In the genomic region with DNA sequence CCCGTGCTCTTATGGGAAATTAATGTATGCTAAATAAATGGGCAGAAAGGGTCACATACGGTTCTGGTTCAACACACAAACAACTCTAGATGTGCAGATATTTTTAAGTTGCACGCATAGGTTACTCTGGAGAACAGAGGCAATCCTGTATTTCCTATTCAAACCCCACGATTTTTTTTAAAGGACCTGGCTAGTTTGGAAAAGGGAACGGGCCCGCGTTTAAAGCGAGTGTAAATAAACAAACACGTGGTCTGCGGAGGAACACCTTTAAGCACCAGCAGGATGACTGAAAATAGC, we compare ENCODE assay signal across 7 cellular contexts. TPM values are rescaled to one million over a fixed set of nuclear protein-coding genes. Genes with fewer than 3 reads are reported as not detected.
DNase-seq lines count a peak whose midpoint lies in the region; ATAC-seq, FAIRE-seq and TF ChIP-seq lines count a peak whose summit lies in the region.

No MANE protein-coding gene starts in this region.

- peak overlapping the region; percentile 56 to 77 for H3K4me3 ChIP-seq in small intestine (ENCODE audit: low read depth in 1 of 2, low read length in 2 of 2)

- peak overlapping the region; percentile 89 for H3K27ac Mint-ChIP-seq in T-helper 2 cell treated with Interferon-gamma antibody and Interleukin-4, amounts not matched to agents 5 μg/mL and 100 μg/mL, for 36 hours
- H3K27ac Mint-ChIP-seq in glutamatergic neuron (ENCODE audit: unreplicated experiment) = peak overlapping the region; percentile 40

- H3K27me3 ChIP-seq in small intestine (ENCODE audit: control insufficient read depth in 2 of 2, insufficient read depth in 2 of 2, low read length in 2 of 2) = no peaks in the 10 kb centered on the region

- H3K36me3 ChIP-seq in small intestine (ENCODE audit: control insufficient read depth in 2 of 2, insufficient read depth in 2 of 2, low read length in 2 of 2) = peaks cover 3 to 10% of the 10 kb centered on the region in 2 donors

- DNase-seq in T-helper 2 cell treated with Interferon-gamma antibody and Interleukin-4, amounts not matched to agents 5 μg/mL and 100 μg/mL, for 36 hours (ENCODE audit: low spot score) = no peak
- DNase-seq in glutamatergic neuron = no peak
- peak; percentile 36 for DNase-seq in small intestine
- DNase-seq in SW480 (ENCODE audit: low spot score) = no peak
- DNase-seq in NCI-H2171 (lab: John Stamatoyannopoulos, UW) = no peak

- no peak for TF ChIP-seq CTCF in glutamatergic neuron (IDR thresholded peaks at IDR 0.05; ENCODE audit: partially characterized antibody, unreplicated experiment)

- H3K36me3 Mint-ChIP-seq in T-helper 2 cell treated with Interferon-gamma antibody and Interleukin-4, amounts not matched to agents 5 μg/mL and 100 μg/mL, for 36 hours (ENCODE audit: low read depth) = peaks cover 37% of the 10 kb centered on the region
- H3K36me3 Mint-ChIP-seq in glutamatergic neuron (ENCODE audit: unreplicated experiment) = peaks cover 5% of the 10 kb centered on the region

- H3K4me1 Mint-ChIP-seq in T-helper 2 cell treated with Interferon-gamma antibody and Interleukin-4, amounts not matched to agents 5 μg/mL and 100 μg/mL, for 36 hours (ENCODE audit: low read depth) = peaks cover 37% of the 10 kb centered on the region
- H3K4me1 Mint-ChIP-seq in glutamatergic neuron (ENCODE audit: low read depth, unreplicated experiment) = peaks cover 4% of the 10 kb centered on the region

- FAIRE-seq in small intestine (lab: Jason Lieb, UNC) = no peak

- ATAC-seq in GM19328 (IDR thresholded peaks at IDR 0.05; ENCODE audit: unreplicated experiment) = peak; percentile 7
- peak; percentile 25 for ATAC-seq in HG02973 (IDR thresholded peaks at IDR 0.05; ENCODE audit: unreplicated experiment)

- peak overlapping the region; percentile 91 for H3K4me3 Mint-ChIP-seq in T-helper 2 cell treated with Interferon-gamma antibody and Interleukin-4, amounts not matched to agents 5 μg/mL and 100 μg/mL, for 36 hours
- H3K4me3 Mint-ChIP-seq in glutamatergic neuron (ENCODE audit: unreplicated experiment) = peak overlapping the region; percentile 91

- no peaks in the 10 kb centered on the region for H3K27me3 Mint-ChIP-seq in T-helper 2 cell treated with Interferon-gamma antibody and Interleukin-4, amounts not matched to agents 5 μg/mL and 100 μg/mL, for 36 hours (ENCODE audit: low read depth)
- H3K27me3 Mint-ChIP-seq in glutamatergic neuron (ENCODE audit: unreplicated experiment) = peaks cover 1% of the 10 kb centered on the region

- no peaks in the 10 kb centered on the region for H3K4me1 ChIP-seq in small intestine (ENCODE audit: control insufficient read depth in 2 of 2, insufficient read depth in 1 of 2, low read depth in 1 of 2, low read length in 1 of 2)

- 0% methylated on average over 10 of the region's 10 CpGs for WGBS in small intestine, 3 donors

- H3K9me3 Mint-ChIP-seq in T-helper 2 cell treated with Interferon-gamma antibody and Interleukin-4, amounts not matched to agents 5 μg/mL and 100 μg/mL, for 36 hours = no peaks in the 10 kb centered on the region
- H3K9me3 Mint-ChIP-seq in glutamatergic neuron (ENCODE audit: unreplicated experiment) = no peaks in the 10 kb centered on the region

- H3K27ac ChIP-seq in small intestine (ENCODE audit: low read depth in 1 of 2, low read length in 1 of 2) = peak overlapping the region; percentile 41 to 71

- H3K9me3 ChIP-seq in small intestine (ENCODE audit: control insufficient read depth, low read depth) = no peaks in the 10 kb centered on the region

RNA-seq across cellular contexts. Expression of gene MRE11, which starts 0.6 kb away (rescaled TPM):
- total RNA-seq in glutamatergic neuron (ENCODE audit: unreplicated experiment) = 14.4 TPM
- 1 to 10 TPM; 1.1 to 4.8 (median 2.9) TPM for polyA plus RNA-seq in small intestine

RNA-seq across cellular contexts. Expression of gene ANKRD49, which starts 0.7 kb away (rescaled TPM):
- total RNA-seq in glutamatergic neuron (ENCODE audit: unreplicated experiment) = 11.9 TPM
- polyA plus RNA-seq in small intestine = 10 to 100 TPM; 14.2 to 33.8 (median 23.3) TPM

RNA-seq across cellular contexts. Expression of gene C11orf97, which starts 19.2 kb away (rescaled TPM):
- total RNA-seq in glutamatergic neuron (ENCODE audit: unreplicated experiment) = not detected
- under 1 TPM in 1 of 3 donors, not detected in 2; 0.09 TPM for polyA plus RNA-seq in small intestine

RNA-seq across cellular contexts. Expression of gene FUT4, which starts 50.6 kb away (rescaled TPM):
- 2.2 TPM for total RNA-seq in glutamatergic neuron (ENCODE audit: unreplicated experiment)
- polyA plus RNA-seq in small intestine = 10 to 100 TPM in 1 of 3 donors, 1 to 10 TPM in 2; 6.0 to 15.9 (median 8.6) TPM
